ENCODE assay signal across 11 cellular contexts in genomic region chr4:176988226-176988625, GRCh38.
DNase-seq lines count a peak whose midpoint lies in the region; ATAC-seq, FAIRE-seq and TF ChIP-seq lines count a peak whose summit lies in the region.
"Had no signal": no experiment of that assay in that cellular context is flagged by ENCODE, and none has a peak within 500 bp of the region (broad histone marks: within the 10 kb centered on the region; RNA-seq: fewer than 3 reads in every experiment).

No MANE protein-coding gene starts in this region.

- DNase-seq in GM23338 (ENCODE audit: low spot score) (no peak), Panc1 (ENCODE audit: low read depth, low spot score) (peak; percentile 76), epithelial cell of esophagus (ENCODE audit: low read depth) (peak; percentile 96), pulmonary artery endothelial cell (ENCODE audit: low read depth, low spot score) (peak; percentile 81), HEK293T (ENCODE audit: extremely low spot score) (no peak), GM12892 (ENCODE audit: insufficient read length) (no peak)
- DNase-seq in activated naive CD4-positive, alpha-beta T cell treated with anti-CD3 and anti-CD28 coated beads, Interleukin-2, amount 50 U/mL, for 72 hours (ENCODE audit: low spot score in 2 of 2), result no peak
- DNase-seq: activated CD4-positive, alpha-beta T cell treated with anti-CD3 and anti-CD28 coated beads for 48 hours; NCI-H446 treated with DMSO at 0.1 percent for 48 hours; nucleus accumbens had no signal

- H3K27me3 ChIP-seq in GM23338 (ENCODE audit: insufficient read depth) (no peaks in the 10 kb centered on the region), Panc1 (ENCODE audit: control insufficient read depth, insufficient read depth, low read length) (no peaks in the 10 kb centered on the region)

- no peaks in the 10 kb centered on the region for H3K27me3 Mint-ChIP-seq in GM23338 (ENCODE audit: insufficient read depth, low read depth, poor library complexity)

- CTCF ChIA-PET in Panc1 (lab: Charles Lee) (no interaction called here), HEK293T (lab: Yijun Ruan, JAX) (no interaction called here)

- TF ChIP-seq CTCF in GM23338 (conservative IDR thresholded peaks at IDR 0.05; ENCODE audit: low read depth in 2 of 2) (no peak), Panc1 (IDR thresholded peaks at IDR 0.05) (no peak), epithelial cell of esophagus (IDR thresholded peaks at IDR 0.05; ENCODE audit: insufficient read depth, low read depth, low read length, missing control alignments) (no peak)

- no peaks in the 10 kb centered on the region for H4K20me1 ChIP-seq in GM23338 (replicated peaks; ENCODE audit: insufficient read depth)

- no TSS peak for BruUV-seq in Panc1 (replicated peaks; lab: Mats Ljungman, UMichigan)

- TF ChIP-seq POLR2A in GM12892 (IDR thresholded peaks at IDR 0.05; ENCODE audit: low read depth, low read length), result no peak

- H3K4me3 Mint-ChIP-seq in GM23338, result no peak overlapping the region
- H3K4me3 Mint-ChIP-seq: activated naive CD8-positive, alpha-beta T cell had no signal

- no peaks in the 10 kb centered on the region for H3F3A ChIP-seq in GM23338 (replicated peaks; ENCODE audit: low read depth)

- in situ Hi-C loops in Panc1 (cut with HindIII; ENCODE audit: low pct_unique_long_range_greater_than_20kb, low sequenced_read_pairs), result no loop called here

- peaks cover 2% of the 10 kb centered on the region; the same call in 1 of the 2 replicates for H3K9me2 ChIP-seq in GM23338 (ENCODE audit: insufficient read depth)

- peak overlapping the region; percentile 53; the same call in 1 of the 2 replicates for H2AFZ ChIP-seq in GM23338

- H3K9me3 Mint-ChIP-seq in GM23338, result no peaks in the 10 kb centered on the region
- H3K9me3 Mint-ChIP-seq in activated naive CD4-positive, alpha-beta T cell treated with anti-CD3 and anti-CD28 coated beads, Interleukin-2, amount 50 U/mL, for 72 hours, result peaks cover 11 to 14% of the 10 kb centered on the region in 2 donors

- POLR2A ChIA-PET in Panc1 (lab: Charles Lee) (no interaction called here), HEK293T (lab: Yijun Ruan, JAX) (no interaction called here)

- H3K4me2 ChIP-seq in GM23338, result no peak overlapping the region

- H3K36me3 ChIP-seq in GM23338 (ENCODE audit: insufficient read depth), result no peaks in the 10 kb centered on the region
- H3K36me3 ChIP-seq in Panc1 (ENCODE audit: control insufficient read depth, insufficient read depth, low read length), result no peaks in the 10 kb centered on the region

- H3K4me3 ChIP-seq in GM23338 (no peak overlapping the region), Panc1 (ENCODE audit: low read depth in 2 of 2, low read length in 2 of 2) (no peak overlapping the region), epithelial cell of esophagus (ENCODE audit: low read length) (no peak overlapping the region)

- FAIRE-seq in GM12892 (lab: Jason Lieb, UNC), result no peak

- H3K9me3 ChIP-seq in Panc1 (ENCODE audit: control insufficient read depth, insufficient read depth, low read depth, low read length), result peaks cover 4% of the 10 kb centered on the region; the same call in 1 of the 2 replicates

- H3K27ac Mint-ChIP-seq in GM23338, result no peak overlapping the region
- H3K27ac Mint-ChIP-seq in activated naive CD4-positive, alpha-beta T cell treated with anti-CD3 and anti-CD28 coated beads, Interleukin-2, amount 50 U/mL, for 72 hours, result peak overlapping the region in 1 of 2 donors; percentile 18
- H3K27ac Mint-ChIP-seq: activated naive CD8-positive, alpha-beta T cell had no signal

- no peaks in the 10 kb centered on the region for H3K36me3 Mint-ChIP-seq in GM23338 (ENCODE audit: low read depth)
- H3K36me3 Mint-ChIP-seq in activated naive CD4-positive, alpha-beta T cell treated with anti-CD3 and anti-CD28 coated beads, Interleukin-2, amount 50 U/mL, for 72 hours, result no peaks in the 10 kb centered on the region
- H3K36me3 Mint-ChIP-seq: activated naive CD8-positive, alpha-beta T cell had no signal

- intact Hi-C loops in Panc1 (cut with micrococcal nuclease; ENCODE audit: unreplicated experiment), result no loop called here

- H3K4me1 ChIP-seq in GM23338 (ENCODE audit: insufficient read depth) (no peaks in the 10 kb centered on the region), Panc1 (ENCODE audit: control insufficient read depth, insufficient read depth, low read length) (no peaks in the 10 kb centered on the region)

- ATAC-seq in GM23338 (no peak), Panc1 (peak; percentile 88)
- no peak for ATAC-seq in activated naive CD4-positive, alpha-beta T cell treated with anti-CD3 and anti-CD28 coated beads, Interleukin-2, amount 50 U/mL, for 72 hours

- no peaks in the 10 kb centered on the region for H3K4me1 Mint-ChIP-seq in GM23338

- H3K27ac ChIP-seq in GM23338 (ENCODE audit: low read depth) (no peak overlapping the region), Panc1 (ENCODE audit: low read length) (no peak overlapping the region)

- no peaks in the 10 kb centered on the region for H3K79me2 ChIP-seq in GM23338 (replicated peaks; ENCODE audit: insufficient read depth)

TF ChIP-seq in GM23338, 12 proteins besides CTCF, POLR2A, EP300 and RAD21 (continues in another document):
- TF ChIP-seq ZNF114 (CRISPR knock-in tag; IDR thresholded peaks at IDR 0.05), result no peak

TF ChIP-seq in HEK293T, 16 proteins besides CTCF, POLR2A, EP300 and RAD21:
- TF ChIP-seq ZNF384 (IDR thresholded peaks at IDR 0.05), result no peak
- TF ChIP-seq FOXM1 (IDR thresholded peaks at IDR 0.05; ENCODE audit: borderline replicate concordance), result no peak
- no peak for TF ChIP-seq LEF1 (IDR thresholded peaks at IDR 0.05; ENCODE audit: borderline replicate concordance)
- no peak for TF ChIP-seq SUZ12 (IDR thresholded peaks at IDR 0.05)
- no peak for TF ChIP-seq BHLHE40 (IDR thresholded peaks at IDR 0.05; ENCODE audit: borderline replicate concordance)
- TF ChIP-seq TARDBP (IDR thresholded peaks at IDR 0.05), result no peak
- TF ChIP-seq FOXA1 (IDR thresholded peaks at IDR 0.05), result no peak

Comparison
In these comparisons a context has a peak if more than half of its experiments do, and no peak if none do; other contexts are left out.
1. DNase-seq: peak in Panc1 (single experiment), epithelial cell of esophagus (single experiment) and pulmonary artery endothelial cell (single experiment); none in GM23338 (single experiment), HEK293T (single experiment), activated naive CD4-positive, alpha-beta T cell treated with anti-CD3 and anti-CD28 coated beads, Interleukin-2, amount 50 U/mL, for 72 hours (0 of 2) and GM12892 (single experiment).